Comparison of ENCODE assay signal across 9 cellular contexts in the genomic region with DNA sequence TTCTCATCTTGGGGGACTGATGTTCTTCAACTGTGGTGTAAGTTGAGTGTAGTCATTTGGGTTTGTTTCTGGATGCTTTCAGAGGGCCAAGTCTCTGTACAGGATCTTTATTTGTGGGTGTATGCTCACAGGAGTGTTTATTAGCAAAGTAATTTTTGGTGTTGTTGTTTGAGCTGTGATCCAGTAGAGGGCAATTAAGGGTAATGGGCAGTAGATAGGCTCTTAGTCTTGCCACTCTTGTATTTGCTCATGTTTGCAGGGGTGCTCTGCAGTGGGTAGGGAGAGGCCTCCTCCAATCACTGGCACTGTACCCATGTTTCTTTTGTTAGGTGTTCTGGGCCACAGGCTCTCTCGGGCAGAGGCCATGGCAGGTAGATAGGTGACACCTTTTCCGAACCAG. TPM values are rescaled to one million over a fixed set of nuclear protein-coding genes. Genes with fewer than 3 reads are reported as not detected.
A peak's percentile ranks its signal among the peaks of the same experiment; 100 is the strongest.
DNase-seq lines count a peak whose midpoint lies in the region; ATAC-seq and TF ChIP-seq lines count a peak whose summit lies in the region.
"Had no signal": no experiment of that assay in that cellular context is flagged by ENCODE, and none has a peak within 500 bp of the region (broad histone marks: within the 10 kb centered on the region; RNA-seq: fewer than 3 reads in every experiment).

No MANE protein-coding gene starts in this region.

- ATAC-seq in GM18861 (IDR thresholded peaks at IDR 0.05; ENCODE audit: unreplicated experiment) (peak; percentile 77), HG02973 (IDR thresholded peaks at IDR 0.05; ENCODE audit: unreplicated experiment) (peak; percentile 49), T-helper 17 cell (peak; percentile 32), omental fat pad (ENCODE audit: low FRiP score) (peak; percentile 14), HG03439 (IDR thresholded peaks at IDR 0.05; ENCODE audit: unreplicated experiment) (no peak)

- H3K9me3 ChIP-seq in T-helper 17 cell (ENCODE audit: control insufficient read depth, low read length, poor library complexity, severe bottlenecking): no peaks in the 10 kb centered on the region
- H3K9me3 ChIP-seq: heart right ventricle had no signal

- DNase-seq in T-helper 17 cell: no peak
- no peak for DNase-seq in omental fat pad (ENCODE audit: low spot score)
- no peak for DNase-seq in MV-4-11 (lab: John Stamatoyannopoulos, UW)
- no peak for DNase-seq in HEK293T (ENCODE audit: extremely low spot score)
- DNase-seq: activated CD4-positive, alpha-beta T cell treated with anti-CD3 and anti-CD28 coated beads, Interleukin-2, amount 50 U/mL, for 48 hours; heart right ventricle had no signal

- H3K4me1 Mint-ChIP-seq in T-helper 17 cell: peaks cover under 1% of the 10 kb centered on the region

- peaks cover 6% of the 10 kb centered on the region for H3K27me3 Mint-ChIP-seq in T-helper 17 cell

- no peak for TF ChIP-seq CTCF in omental fat pad (IDR thresholded peaks at IDR 0.05)

- POLR2A ChIA-PET in HEK293T (lab: Yijun Ruan, JAX): no interaction called here

- no peak overlapping the region for H3K4me3 Mint-ChIP-seq in T-helper 17 cell

- no peak overlapping the region for H3K27ac Mint-ChIP-seq in T-helper 17 cell

- peaks cover 3% of the 10 kb centered on the region for H3K36me3 Mint-ChIP-seq in T-helper 17 cell (ENCODE audit: low read depth)

- CTCF ChIA-PET in HEK293T (lab: Yijun Ruan, JAX): no interaction called here

TF ChIP-seq in HEK293T, 16 proteins besides CTCF, POLR2A, EP300 and RAD21:
- no peak for TF ChIP-seq TARDBP (IDR thresholded peaks at IDR 0.05)
- TF ChIP-seq LEF1 (IDR thresholded peaks at IDR 0.05; ENCODE audit: borderline replicate concordance): no peak
- TF ChIP-seq FOXA1 (IDR thresholded peaks at IDR 0.05): no peak
- no peak for TF ChIP-seq ARNT (IDR thresholded peaks at IDR 0.05)
- TF ChIP-seq NFRKB (IDR thresholded peaks at IDR 0.05): no peak
- TF ChIP-seq ZNF384 (IDR thresholded peaks at IDR 0.05): no peak
- TF ChIP-seq L3MBTL2 (conservative IDR thresholded peaks at IDR 0.05): no peak
- TF ChIP-seq CTBP1 (IDR thresholded peaks at IDR 0.05; ENCODE audit: borderline replicate concordance): no peak
- TF ChIP-seq FOXK2 (IDR thresholded peaks at IDR 0.05): no peak
- no peak for TF ChIP-seq SP1 (IDR thresholded peaks at IDR 0.05)
- TF ChIP-seq SUZ12 (IDR thresholded peaks at IDR 0.05): no peak
- no peak for TF ChIP-seq ELF4 (IDR thresholded peaks at IDR 0.05)
- TF ChIP-seq, protein P1, sequence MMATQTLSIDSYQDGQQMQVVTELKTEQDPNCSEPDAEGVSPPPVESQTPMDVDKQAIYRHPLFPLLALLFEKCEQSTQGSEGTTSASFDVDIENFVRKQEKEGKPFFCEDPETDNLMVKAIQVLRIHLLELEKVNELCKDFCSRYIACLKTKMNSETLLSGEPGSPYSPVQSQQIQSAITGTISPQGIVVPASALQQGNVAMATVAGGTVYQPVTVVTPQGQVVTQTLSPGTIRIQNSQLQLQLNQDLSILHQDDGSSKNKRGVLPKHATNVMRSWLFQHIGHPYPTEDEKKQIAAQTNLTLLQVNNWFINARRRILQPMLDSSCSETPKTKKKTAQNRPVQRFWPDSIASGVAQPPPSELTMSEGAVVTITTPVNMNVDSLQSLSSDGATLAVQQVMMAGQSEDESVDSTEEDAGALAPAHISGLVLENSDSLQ (IDR thresholded peaks at IDR 0.05): no peak

RNA-seq across cellular contexts. Expression of gene ITGA2, which starts 45.9 kb away (rescaled TPM):
- total RNA-seq in T-helper 17 cell (1 to 10 TPM in 1 of 2 donors, under 1 TPM in 1; 0.62 to 1.8 TPM), omental fat pad (1 to 10 TPM; 1.1 to 6.8 (median 1.8) TPM)
